In genomic region chr19:52786464-52787354, GRCh38 we compare ENCODE assay signal across 8 cellular contexts. TPM values are rescaled to one million over a fixed set of nuclear protein-coding genes. Genes with fewer than 3 reads are reported as not detected.
A peak's percentile ranks its signal among the peaks of the same experiment; 100 is the strongest.
DNase-seq lines count a peak whose midpoint lies in the region; ATAC-seq and TF ChIP-seq lines count a peak whose summit lies in the region.
"Not testable (repeated sequence)": the region's sequence is repeated elsewhere in the genome, so short reads cannot be mapped to it uniquely, and the experiment has no call there.

ZNF600 (minus strand) TSS chr19:52786791; CDS start chr19:52778888, 7,903 bp downstream.

- not testable (repeated sequence) for H3K27ac ChIP-seq in SK-N-MC

- H3K9me3 ChIP-seq in SK-N-MC (ENCODE audit: low read depth, low read length): not testable (repeated sequence)

- not testable (repeated sequence) for TF ChIP-seq RAD21 in Ishikawa (IDR thresholded peaks at IDR 0.05; ENCODE audit: low read depth)

- DNase-seq in DMS53 treated with DMSO at 0.1 percent for 48 hours (lab: John Stamatoyannopoulos, UW; ENCODE audit: unreplicated experiment) (peak; percentile 82), activated gamma-delta T cell treated with Interleukin-2 at 50 U/mL for 16 hours (peak; percentile 70), fibroblast of villous mesenchyme (ENCODE audit: low read depth) (peak; percentile 78), natural killer cell (peak; percentile 81)
- DNase-seq in SK-N-MC (ENCODE audit: low read depth, low spot score): not testable (repeated sequence)
- DNase-seq in stimulated activated CD8-positive, alpha-beta memory T cell treated with anti-CD3 and anti-CD28 coated beads, Interleukin-7, amount 100 ng/mL, for 4 hours (ENCODE audit: low read depth in 2 of 2): peak; percentile 59 to 65

- peak within 1 kb of the TSS; percentile 57 to 88 for H3K27ac Mint-ChIP-seq in natural killer cell

- peak; percentile 28 for TF ChIP-seq CTCF in fibroblast of villous mesenchyme (IDR thresholded peaks at IDR 0.05; ENCODE audit: insufficient read depth, low read depth, low read length)
- TF ChIP-seq CTCF in natural killer cell (IDR thresholded peaks at IDR 0.05): not testable (repeated sequence)

- H3K4me3 ChIP-seq in SK-N-MC (peak within 1 kb of the TSS; percentile 15; the same call in 1 of the 2 replicates), fibroblast of villous mesenchyme (ENCODE audit: low read depth, low read length) (peak within 1 kb of the TSS; percentile 83)

- H3K27me3 Mint-ChIP-seq in natural killer cell (ENCODE audit: low read depth in 2 of 2): not testable (repeated sequence)

- ATAC-seq in GM21619 (IDR thresholded peaks at IDR 0.05; ENCODE audit: unreplicated experiment): peak; percentile 91
- ATAC-seq in natural killer cell: peak; percentile 97 to 98 (median 97)

- peaks cover 53 to 58% of the 10 kb centered on the region in 2 donors for H3K4me1 Mint-ChIP-seq in natural killer cell

- peak within 1 kb of the TSS; percentile 92 for H3K4me3 Mint-ChIP-seq in natural killer cell

- not testable (repeated sequence) for TF ChIP-seq EP300 in Ishikawa (IDR thresholded peaks at IDR 0.05; ENCODE audit: borderline replicate concordance)

- not testable (repeated sequence) for H3K36me3 ChIP-seq in SK-N-MC (ENCODE audit: insufficient read depth, low read length)

- not testable (repeated sequence) for H3K36me3 Mint-ChIP-seq in natural killer cell

- H3K9ac ChIP-seq in SK-N-MC (ENCODE audit: insufficient read length): not testable (repeated sequence)

- not testable (repeated sequence) for H3K9me3 Mint-ChIP-seq in natural killer cell

- intact Hi-C loops in natural killer cell (cut with micrococcal nuclease): loop anchor here (2.0 to 10.0 kb wide), 4 partner anchors 39 to 178 kb away; partner anchors contain the start of genes ZNF468, ZNF611 and ZNF816

TF ChIP-seq in Ishikawa, 13 proteins besides CTCF, POLR2A, EP300 and RAD21:
- peak; percentile 46 for TF ChIP-seq TAF1 (IDR thresholded peaks at IDR 0.05; ENCODE audit: low read depth)
- TF ChIP-seq, protein P1, sequence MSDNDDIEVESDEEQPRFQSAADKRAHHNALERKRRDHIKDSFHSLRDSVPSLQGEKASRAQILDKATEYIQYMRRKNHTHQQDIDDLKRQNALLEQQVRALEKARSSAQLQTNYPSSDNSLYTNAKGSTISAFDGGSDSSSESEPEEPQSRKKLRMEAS (IDR thresholded peaks at IDR 0.05): peak; percentile 59
- TF ChIP-seq TCF12 (IDR thresholded peaks at IDR 0.05; ENCODE audit: low read depth): 0 out of 2 replicates have a peak, but pooled peaks have one; percentile 11

RNA-seq across cellular contexts. Expression of gene ZNF600, which starts in this region (rescaled TPM):
- 2.3 and 5.6 TPM in 2 replicates for total RNA-seq in fibroblast of villous mesenchyme
- total RNA-seq in natural killer cell: 100 to 1,000 TPM in 1 of 3 donors, 10 to 100 TPM in 2; 28.8 to 157 (median 73.1) TPM
